In the genomic region with DNA sequence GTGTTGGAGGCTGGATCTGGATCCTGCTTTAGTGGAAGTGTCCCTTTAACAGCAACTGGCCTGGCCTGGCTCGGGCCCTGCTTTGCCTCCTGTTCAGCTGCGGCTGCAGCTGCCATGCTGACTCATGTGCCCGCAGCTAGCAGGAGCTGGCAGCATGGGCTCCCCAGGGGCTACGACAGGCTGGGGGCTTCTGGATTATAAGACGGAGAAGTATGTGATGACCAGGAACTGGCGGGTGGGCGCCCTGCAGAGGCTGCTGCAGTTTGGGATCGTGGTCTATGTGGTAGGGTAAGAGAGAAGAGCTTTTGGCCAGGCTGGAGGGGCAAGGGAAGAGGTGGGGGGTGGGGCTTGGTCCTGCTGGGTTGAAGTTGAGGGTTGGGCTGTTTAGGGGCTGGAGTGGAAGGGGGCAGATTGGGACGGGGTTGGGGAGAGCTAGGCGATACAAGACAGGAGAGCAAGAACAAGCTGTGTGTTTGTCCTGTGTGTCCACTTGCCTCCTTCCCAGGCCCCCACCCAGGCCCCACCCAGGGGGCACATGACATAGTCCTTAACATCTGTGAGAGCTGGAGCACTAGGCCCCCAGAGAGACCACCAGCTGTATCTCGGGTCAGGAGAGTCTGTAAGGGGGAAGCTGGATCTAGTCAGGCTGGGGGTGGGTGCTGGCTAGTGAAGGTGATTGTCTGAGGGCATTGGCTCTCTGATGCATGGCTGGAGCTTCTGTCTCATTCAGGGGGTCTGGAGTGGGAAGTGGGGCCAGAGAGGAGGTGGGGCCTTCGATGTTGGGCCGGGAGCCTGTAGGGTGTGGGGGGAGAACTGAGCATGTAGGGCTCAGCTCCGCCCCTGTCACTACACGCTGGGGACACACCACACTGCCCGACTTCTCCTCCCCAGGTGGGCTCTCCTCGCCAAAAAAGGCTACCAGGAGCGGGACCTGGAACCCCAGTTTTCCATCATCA, we compare ENCODE assay signal across 8 cellular contexts. TPM values are rescaled to one million over a fixed set of nuclear protein-coding genes. Genes with fewer than 3 reads are reported as not detected.
DNase-seq lines count a peak whose midpoint lies in the region; ATAC-seq and TF ChIP-seq lines count a peak whose summit lies in the region.

Gene P2RX6, plus strand, starts transcription at position 115 of the 956 bp plus-strand sequence. Its CDS starts 10 bp downstream, at position 125.

- peak within 1 kb of the TSS; percentile 37 for H3K4me3 ChIP-seq in lung
- peak within 1 kb of the TSS; percentile 12 to 43 for H3K4me3 ChIP-seq in uterus

- H3K27ac ChIP-seq in lung (ENCODE audit: low read depth in 1 of 2, low read length in 1 of 2): peak within 1 kb of the TSS in 1 of 2 donors; percentile 81
- H3K27ac ChIP-seq in uterus: peak within 1 kb of the TSS; percentile 16 to 79

- H3K36me3 ChIP-seq in lung (ENCODE audit: control insufficient read depth in 2 of 2, insufficient read depth in 2 of 2, low read length in 2 of 2) (no peaks in the 10 kb centered on the region), uterus (no peaks in the 10 kb centered on the region)

- CTCF ChIA-PET in activated naive CD4-positive, alpha-beta T cell treated with anti-CD3 and anti-CD28 coated beads for 36 hours (lab: Charles Lee): interaction anchor here (1.2 to 2.3 kb wide), 2 partner anchors 8 to 87 kb away, joined by 3 to 5 read pairs; no protein-coding TSS in a partner anchor
- CTCF ChIA-PET in MCF 10A (lab: Yijun Ruan, JAX): interaction anchor here (0.6 to 0.7 kb wide), 2 partner anchors 10 to 33 kb away, joined by 3 to 4 read pairs; partner anchors contain the start of gene LZTR1

- intact Hi-C loops in activated naive CD4-positive, alpha-beta T cell treated with anti-CD3 and anti-CD28 coated beads for 36 hours (cut with micrococcal nuclease): no loop called here
- intact Hi-C loops in MCF 10A (cut with micrococcal nuclease): no loop called here
- intact Hi-C loops in uterus (cut with DNase I; ENCODE audit: low total_unique reads): no loop called here

- peak within 1 kb of the TSS; percentile 74 for H3K4me3 Mint-ChIP-seq in activated naive CD4-positive, alpha-beta T cell treated with anti-CD3 and anti-CD28 coated beads for 36 hours
- peak within 1 kb of the TSS; percentile 80 for H3K4me3 Mint-ChIP-seq in MCF 10A (ENCODE audit: unreplicated experiment)

- TF ChIP-seq CTCF in MCF 10A (IDR thresholded peaks at IDR 0.05; ENCODE audit: unreplicated experiment) (no peak), lung (IDR thresholded peaks at IDR 0.05; ENCODE audit: control extremely low read depth, extremely low read depth) (no peak), uterus (IDR thresholded peaks at IDR 0.05) (no peak)

- no TSS peak for BruUV-seq in MCF 10A (replicated peaks; lab: Mats Ljungman, UMichigan)

- no peak for DNase-seq in activated naive CD4-positive, alpha-beta T cell treated with anti-CD3 and anti-CD28 coated beads for 36 hours
- DNase-seq in activated naive CD4-positive, alpha-beta T cell treated with Interleukin-2 at 50 U/mL for 16 hours: no peak
- DNase-seq in MCF 10A (ENCODE audit: unreplicated experiment): peak; percentile 32
- DNase-seq in lung (ENCODE audit: low spot score): no peak
- no peak for DNase-seq in uterus
- DNase-seq in left lobe of liver (ENCODE audit: low spot score): no peak
- no peak for DNase-seq in germinal center (ENCODE audit: low spot score)
- no peak for DNase-seq in activated CD4-positive, alpha-beta T cell treated with anti-CD3 and anti-CD28 coated beads for 1 hour

- no peaks in the 10 kb centered on the region for H3K9me3 ChIP-seq in lung (ENCODE audit: control insufficient read depth in 2 of 2, insufficient read depth in 1 of 2, low read length in 1 of 2)
- no peaks in the 10 kb centered on the region for H3K9me3 ChIP-seq in uterus

- no peaks in the 10 kb centered on the region for H3K36me3 Mint-ChIP-seq in activated naive CD4-positive, alpha-beta T cell treated with anti-CD3 and anti-CD28 coated beads for 36 hours (ENCODE audit: low read depth)
- peaks cover 9% of the 10 kb centered on the region for H3K36me3 Mint-ChIP-seq in MCF 10A (ENCODE audit: insufficient read depth, unreplicated experiment)

- H3K27me3 Mint-ChIP-seq in activated naive CD4-positive, alpha-beta T cell treated with anti-CD3 and anti-CD28 coated beads for 36 hours (ENCODE audit: low read depth): no peaks in the 10 kb centered on the region
- no peaks in the 10 kb centered on the region for H3K27me3 Mint-ChIP-seq in MCF 10A (ENCODE audit: insufficient read depth, unreplicated experiment)

- no peak within 1 kb of the TSS for H3K27ac Mint-ChIP-seq in activated naive CD4-positive, alpha-beta T cell treated with anti-CD3 and anti-CD28 coated beads for 36 hours
- peak within 1 kb of the TSS; percentile 77 for H3K27ac Mint-ChIP-seq in MCF 10A (ENCODE audit: low read depth, unreplicated experiment)

- 52 to 68% methylated on average over 18 of the region's 18 CpGs for WGBS in lung, 2 donors

- ATAC-seq in lung (ENCODE audit: insufficient read depth, low FRiP score) (no peak), left lobe of liver (no peak)

- no peaks in the 10 kb centered on the region for H3K9me3 Mint-ChIP-seq in activated naive CD4-positive, alpha-beta T cell treated with anti-CD3 and anti-CD28 coated beads for 36 hours
- no peaks in the 10 kb centered on the region for H3K9me3 Mint-ChIP-seq in MCF 10A (ENCODE audit: unreplicated experiment)

- H3K27me3 ChIP-seq in lung (ENCODE audit: control insufficient read depth, insufficient read depth): no peaks in the 10 kb centered on the region
- H3K27me3 ChIP-seq in uterus: no peaks in the 10 kb centered on the region

- peaks cover 25% of the 10 kb centered on the region for H3K4me1 Mint-ChIP-seq in activated naive CD4-positive, alpha-beta T cell treated with anti-CD3 and anti-CD28 coated beads for 36 hours (ENCODE audit: low read depth)
- peaks cover 22% of the 10 kb centered on the region for H3K4me1 Mint-ChIP-seq in MCF 10A (ENCODE audit: insufficient read depth, unreplicated experiment)

- no peak for TF ChIP-seq POLR2A in uterus (IDR thresholded peaks at IDR 0.05)

- peaks cover 2 to 10% of the 10 kb centered on the region in 2 donors for H3K4me1 ChIP-seq in lung (ENCODE audit: control insufficient read depth in 2 of 2, insufficient read depth in 2 of 2, low read length in 2 of 2)
- H3K4me1 ChIP-seq in uterus: peaks cover 4 to 11% of the 10 kb centered on the region in 2 donors

- POLR2A ChIA-PET in MCF 10A (lab: Yijun Ruan, JAX): interaction anchor here (0.9 to 3.5 kb wide), 7 partner anchors 8 to 59 kb away, joined by 3 to 21 read pairs (median 7); partner anchors contain the start of gene THAP7

RNA-seq across cellular contexts. Expression of gene P2RX6, which starts in this region (rescaled TPM):
- total RNA-seq in activated naive CD4-positive, alpha-beta T cell treated with anti-CD3 and anti-CD28 coated beads for 36 hours: under 1 TPM in 1 of 2 experiments, not detected in 1; 0.12 TPM
- total RNA-seq in MCF 10A (2022) (0.19 and 0.22 TPM in 2 replicates), lung (1 to 10 TPM; 1.1 to 2.2 TPM), uterus (1 to 10 TPM in 2 of 4 donors, under 1 TPM in 1, not detected in 1; 0.76 to 1.5 (median 1.2) TPM), left lobe of liver (0.28 TPM)
- polyA plus RNA-seq in lung: under 1 TPM; 0.21 to 0.79 TPM

Comparison
In these comparisons a context has a peak if more than half of its experiments do, and no peak if none do; other contexts are left out.
1. Peak in DNase-seq in MCF 10A; RNA of the gene not detected or under 1 TPM.